Comparison of ENCODE assay signal across 1 cellular context in genomic region chr17:62085511-62086408, GRCh38.
A peak's percentile ranks its signal among the peaks of the same experiment; 100 is the strongest.
TF ChIP-seq lines count a peak whose summit lies in the region.

No MANE protein-coding gene starts in this region.

TF ChIP-seq in HepG2, 621 proteins besides CTCF, POLR2A, EP300 and RAD21 (continued from another document and continues in another):
- TF ChIP-seq TFE3 (CRISPR knock-in tag; IDR thresholded peaks at IDR 0.05) (no peak), FOXM1 (CRISPR knock-in tag; IDR thresholded peaks at IDR 0.05) (no peak), HNRNPL (IDR thresholded peaks at IDR 0.05; ENCODE audit: low read depth, low read length) (no peak), ZNF687 (CRISPR knock-in tag; IDR thresholded peaks at IDR 0.05) (no peak), ZNF644 (CRISPR knock-in tag; IDR thresholded peaks at IDR 0.05; ENCODE audit: low read depth) (peak; percentile 98), NR2F1 (CRISPR knock-in tag; IDR thresholded peaks at IDR 0.05) (no peak), ZKSCAN8 (CRISPR knock-in tag; IDR thresholded peaks at IDR 0.05; ENCODE audit: borderline replicate concordance) (no peak), FOXK2 (IDR thresholded peaks at IDR 0.05) (no peak; the same call in 1 of the 2 replicates), HDAC1 (CRISPR knock-in tag; IDR thresholded peaks at IDR 0.05) (peak; percentile 54; the same call in 1 of the 2 replicates), KAT8 (CRISPR knock-in tag; IDR thresholded peaks at IDR 0.05) (peak; percentile 47; the same call in 1 of the 2 replicates), SOX13 (IDR thresholded peaks at IDR 0.05) (0 out of 2 replicates have a peak, but pooled peaks have one; percentile 31), SOX13 (CRISPR knock-in tag; conservative IDR thresholded peaks at IDR 0.05 in 1 of 2, IDR thresholded peaks at IDR 0.05 in 1 of 2) (peak in 1 of 2 experiments; percentile 74; a peak in 2 of 4 replicates), ZFP41 (CRISPR knock-in tag; IDR thresholded peaks at IDR 0.05; ENCODE audit: borderline replicate concordance) (no peak), ZNF790 (CRISPR knock-in tag; IDR thresholded peaks at IDR 0.05; ENCODE audit: borderline replicate concordance) (no peak), KDM3A (CRISPR knock-in tag; IDR thresholded peaks at IDR 0.05; ENCODE audit: low read depth) (0 out of 2 replicates have a peak, but pooled peaks have one; percentile 31), RXRB (CRISPR knock-in tag; IDR thresholded peaks at IDR 0.05; ENCODE audit: borderline replicate concordance) (peak; percentile 47; the same call in 1 of the 2 replicates), HOMEZ (CRISPR knock-in tag; IDR thresholded peaks at IDR 0.05; ENCODE audit: low read depth) (peak; percentile 84), ZFP82 (CRISPR knock-in tag; IDR thresholded peaks at IDR 0.05; ENCODE audit: borderline replicate concordance) (no peak), GZF1 (CRISPR knock-in tag; IDR thresholded peaks at IDR 0.05) (no peak), ZNF7 (CRISPR knock-in tag; IDR thresholded peaks at IDR 0.05) (no peak), ZNF317 (CRISPR knock-in tag; IDR thresholded peaks at IDR 0.05) (peak; percentile 94), ZBTB46 (CRISPR knock-in tag; IDR thresholded peaks at IDR 0.05; ENCODE audit: borderline replicate concordance) (no peak), TBX2 (CRISPR knock-in tag; IDR thresholded peaks at IDR 0.05; ENCODE audit: borderline replicate concordance) (no peak; the same call in 1 of the 2 replicates), SMARCE1 (IDR thresholded peaks at IDR 0.05; ENCODE audit: borderline replicate concordance) (no peak), TSC22D2 (CRISPR knock-in tag; IDR thresholded peaks at IDR 0.05; ENCODE audit: borderline replicate concordance) (peak; percentile 47; the same call in 1 of the 2 replicates), LCORL (IDR thresholded peaks at IDR 0.05) (no peak), LCORL (CRISPR knock-in tag; IDR thresholded peaks at IDR 0.05) (peak; percentile 23; the same call in 1 of the 2 replicates), PHF21A (CRISPR knock-in tag; IDR thresholded peaks at IDR 0.05) (peak; percentile 39; the same call in 1 of the 2 replicates), ZHX2 (IDR thresholded peaks at IDR 0.05; ENCODE audit: low read depth) (no peak), ZHX2 (CRISPR knock-in tag; IDR thresholded peaks at IDR 0.05; ENCODE audit: borderline replicate concordance) (no peak), ELF3 (CRISPR knock-in tag; IDR thresholded peaks at IDR 0.05) (peak; percentile 36; the same call in 1 of the 2 replicates), ZNF142 (CRISPR knock-in tag; IDR thresholded peaks at IDR 0.05) (no peak), ZNF136 (CRISPR knock-in tag; IDR thresholded peaks at IDR 0.05; ENCODE audit: low read depth) (no peak), HDAC2 (CRISPR knock-in tag; IDR thresholded peaks at IDR 0.05) (peak; percentile 33; the same call in 1 of the 2 replicates), ZSCAN9 (CRISPR knock-in tag; IDR thresholded peaks at IDR 0.05; ENCODE audit: borderline replicate concordance) (0 out of 2 replicates have a peak, but pooled peaks have one; percentile 45), SALL1 (CRISPR knock-in tag; IDR thresholded peaks at IDR 0.05) (peak; percentile 39; the same call in 1 of the 2 replicates), SUZ12 (IDR thresholded peaks at IDR 0.05; ENCODE audit: low read depth, low read length) (no peak), ZSCAN21 (CRISPR knock-in tag; IDR thresholded peaks at IDR 0.05; ENCODE audit: borderline replicate concordance) (no peak)
